8 cellular contexts compared by ENCODE assay signal in the genomic region with DNA sequence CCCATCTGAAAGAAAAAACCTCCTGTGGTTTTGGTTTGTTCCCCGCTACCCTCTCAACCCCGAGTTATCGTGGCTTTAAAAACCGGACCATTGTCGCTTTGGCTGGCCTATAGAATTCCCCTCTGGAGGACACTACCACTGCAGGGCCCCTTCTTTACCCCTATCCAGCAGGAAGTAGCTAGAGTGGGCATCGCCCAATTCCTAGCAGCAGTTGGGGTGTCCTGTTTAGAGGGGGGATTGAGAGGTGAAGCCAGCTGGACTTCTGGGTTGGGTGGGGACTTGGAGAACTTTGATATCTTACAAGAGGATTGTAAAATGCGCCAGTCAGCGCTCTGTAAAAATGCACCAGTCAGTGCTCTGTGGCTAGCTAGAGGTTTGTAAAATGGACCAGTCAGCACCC. TPM values are rescaled to one million over a fixed set of nuclear protein-coding genes. Genes with fewer than 3 reads are reported as not detected.
A peak's percentile ranks its signal among the peaks of the same experiment; 100 is the strongest.
DNase-seq lines count a peak whose midpoint lies in the region; ATAC-seq and TF ChIP-seq lines count a peak whose summit lies in the region.
"Not testable (repeated sequence)": the region's sequence is repeated elsewhere in the genome, so short reads cannot be mapped to it uniquely, and the experiment has no call there.

No MANE protein-coding gene starts in this region.

- intact Hi-C loops in adrenal gland (cut with DNase I): not testable (repeated sequence)

- WGBS in adrenal gland, 4 donors: 96 to 99% (median 97%) methylated on average over 8 of the region's 8 CpGs

- H3K4me3 ChIP-seq in adrenal gland: peak overlapping the region in 1 of 4 donors; percentile 27
- H3K4me3 ChIP-seq in fibroblast of mammary gland (ENCODE audit: control insufficient read depth, low read depth, low read length): not testable (repeated sequence)

- not testable (repeated sequence) for ATAC-seq in stimulated activated naive CD8-positive, alpha-beta T cell treated with anti-CD3 and anti-CD28 coated beads, Interleukin-15, Interleukin-2, amounts not matched to agents 100 U/mL and 50 U/mL, for 24 hours

- not testable (repeated sequence) for H3K9me3 ChIP-seq in adrenal gland (replicated peaks in 1 of 3)

- in situ Hi-C loops in ACHN (cut with HindIII; ENCODE audit: low pct_ligation_motif_present, low pct_unique_long_range_greater_than_20kb, low sequenced_read_pairs): not testable (repeated sequence)

- H3K27ac ChIP-seq in adrenal gland: peak overlapping the region; percentile 26 to 91 (median 76)

- H3K4me1 ChIP-seq in adrenal gland (replicated peaks in 1 of 2): peaks cover 63 to 98% of the 10 kb centered on the region in 2 donors

- TF ChIP-seq CTCF in adrenal gland (IDR thresholded peaks at IDR 0.05); fibroblast of mammary gland (conservative IDR thresholded peaks at IDR 0.05; ENCODE audit: control insufficient read depth, insufficient read depth, low read depth, low read length): not testable (repeated sequence)

- not testable (repeated sequence) for TF ChIP-seq POLR2A in adrenal gland (IDR thresholded peaks at IDR 0.05)

- not testable (repeated sequence) for H3K27me3 ChIP-seq in adrenal gland

- DNase-seq in ACHN (peak; percentile 56), DMS 273 (lab: John Stamatoyannopoulos, UW; ENCODE audit: unreplicated experiment) (peak; percentile 28), NAMALWA (ENCODE audit: low spot score) (peak; percentile 34), OCI-M1 (lab: John Stamatoyannopoulos, UW) (peak; percentile 12), fibroblast of mammary gland (ENCODE audit: low read depth) (peak; percentile 23)
- DNase-seq in activated CD4-positive, alpha-beta T cell treated with anti-CD3 and anti-CD28 coated beads, Interleukin-2, amount 50 U/mL, for 1 hour: peak; percentile 6
- DNase-seq in adrenal gland: not testable (repeated sequence)
- DNase-seq in stimulated activated naive CD8-positive, alpha-beta T cell treated with anti-CD3 and anti-CD28 coated beads, Interleukin-15, Interleukin-2, amounts not matched to agents 100 U/mL and 50 U/mL, for 24 hours: peak; percentile 16

- H3K36me3 ChIP-seq in adrenal gland (replicated peaks in 1 of 2): not testable (repeated sequence)

RNA-seq across cellular contexts. Expression of a gene that starts 24.6 kb away (rescaled TPM):
- total RNA-seq in adrenal gland: 100 to 1,000 TPM in 5 of 8 donors, 10 to 100 TPM in 3; 59.5 to 214 (median 130) TPM
- polyA plus RNA-seq in adrenal gland: 100 to 1,000 TPM in 1 of 3 donors, 10 to 100 TPM in 2; 46.2 to 147 (median 66.0) TPM
